24 cellular contexts compared by ENCODE assay signal in the genomic region with DNA sequence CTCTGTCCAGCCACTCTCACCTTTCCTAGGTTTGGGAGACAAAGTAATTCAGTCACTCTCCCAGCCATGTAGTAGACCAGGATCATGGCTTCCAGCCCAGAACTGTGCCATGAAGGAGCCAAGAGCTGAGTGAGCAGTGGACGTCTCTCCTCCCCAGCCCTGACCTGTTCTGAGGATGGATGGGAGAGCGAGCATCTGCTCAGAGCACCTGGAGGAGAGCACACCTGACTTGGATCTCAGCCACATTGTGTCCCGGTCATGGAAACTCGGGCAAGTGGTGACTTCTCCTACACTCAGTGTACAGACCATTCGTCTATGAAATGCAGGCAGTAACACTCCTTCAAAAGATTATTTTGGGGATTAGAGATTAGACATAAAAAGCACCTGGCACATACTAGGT.
"Had no signal": no experiment of that assay in that cellular context is flagged by ENCODE, and none has a peak within 500 bp of the region (broad histone marks: within the 10 kb centered on the region; RNA-seq: fewer than 3 reads in every experiment).

No MANE protein-coding gene starts in this region.

- H3K27ac Mint-ChIP-seq: activated naive CD8-positive, alpha-beta T cell treated with anti-CD3 and anti-CD28 coated beads, Interleukin-2, amount 10 ng/mL, durations not matched to agents 7 days and 5 days; activated T-cell treated with anti-CD3 and anti-CD28 coated beads, Interleukin-2, amount 50 U/mL, for 24 hours; naive thymus-derived CD4-positive, alpha-beta T cell; stimulated activated effector memory CD8-positive, alpha-beta T cell treated with anti-CD3 and anti-CD28 coated beads, Interleukin-12 subunit alpha, Interleukin-12 subunit beta, amount 100 ng/mL, for 72 hours; T-cell had no signal

- H3K4me3 Mint-ChIP-seq: activated naive CD8-positive, alpha-beta T cell treated with anti-CD3 and anti-CD28 coated beads, Interleukin-2, amount 10 ng/mL, durations not matched to agents 7 days and 5 days; activated T-cell treated with anti-CD3 and anti-CD28 coated beads, Interleukin-2, amount 50 U/mL, for 24 hours; naive thymus-derived CD4-positive, alpha-beta T cell; neural crest cell; stimulated activated effector memory CD8-positive, alpha-beta T cell treated with anti-CD3 and anti-CD28 coated beads, Interleukin-12 subunit alpha, Interleukin-12 subunit beta, amount 100 ng/mL, for 72 hours; T-cell had no signal

- DNase-seq: activated CD4-positive, alpha-beta T cell treated with anti-CD3 and anti-CD28 coated beads, Interleukin-2, amount 50 U/mL, for 4 hours; activated CD8-positive, alpha-beta memory T cell treated with anti-CD3 and anti-CD28 coated beads for 24 hours; activated CD8-positive, alpha-beta memory T cell treated with anti-CD3 and anti-CD28 coated beads, Interleukin-2, amount 50 U/mL, for 4 hours; activated naive CD4-positive, alpha-beta T cell treated with Interleukin-2 at 50 U/mL for 16 hours; activated naive CD8-positive, alpha-beta T cell treated with anti-CD3 and anti-CD28 coated beads, Interleukin-2, amount 10 ng/mL, durations not matched to agents 7 days and 5 days; activated T-cell treated with anti-CD3 and anti-CD28 coated beads, Interleukin-2, amount 50 U/mL, for 24 hours; amniotic stem cell; effector CD4-positive, alpha-beta T cell; foreskin keratinocyte; naive thymus-derived CD4-positive, alpha-beta T cell; occipital lobe; small intestine; stimulated activated CD4-positive, alpha-beta T cell treated with anti-CD3 and anti-CD28 coated beads, Interleukin-2, amount 100 ng/mL, for 24 hours; T-cell; testis; upper lobe of right lung had no signal

- H3K4me1 Mint-ChIP-seq: activated naive CD8-positive, alpha-beta T cell treated with anti-CD3 and anti-CD28 coated beads, Interleukin-2, amount 10 ng/mL, durations not matched to agents 7 days and 5 days; neural crest cell; stimulated activated effector memory CD8-positive, alpha-beta T cell treated with anti-CD3 and anti-CD28 coated beads, Interleukin-12 subunit alpha, Interleukin-12 subunit beta, amount 100 ng/mL, for 72 hours; T-cell had no signal

- H3K27me3 Mint-ChIP-seq: activated naive CD8-positive, alpha-beta T cell treated with anti-CD3 and anti-CD28 coated beads, Interleukin-2, amount 10 ng/mL, durations not matched to agents 7 days and 5 days had no signal

- H3K27ac ChIP-seq: cardiac muscle cell, foreskin keratinocyte, upper lobe of right lung had no signal

- ATAC-seq: foreskin keratinocyte; left lobe of liver; naive thymus-derived CD4-positive, alpha-beta T cell; sciatic nerve; stimulated activated effector memory CD8-positive, alpha-beta T cell treated with anti-CD3 and anti-CD28 coated beads, Interleukin-12 subunit alpha, Interleukin-12 subunit beta, amount 100 ng/mL, for 72 hours; T-cell; upper lobe of right lung had no signal

- H3K9me3 Mint-ChIP-seq: activated T-cell treated with anti-CD3 and anti-CD28 coated beads, Interleukin-2, amount 50 U/mL, for 24 hours; naive thymus-derived CD4-positive, alpha-beta T cell; stimulated activated effector memory CD8-positive, alpha-beta T cell treated with anti-CD3 and anti-CD28 coated beads, Interleukin-12 subunit alpha, Interleukin-12 subunit beta, amount 100 ng/mL, for 72 hours; T-cell had no signal

- H3K27me3 ChIP-seq: cardiac muscle cell, testis, upper lobe of right lung had no signal

- H3K4me3 ChIP-seq: cardiac muscle cell, lung, testis, upper lobe of right lung had no signal

- FAIRE-seq: endometrium, small intestine, TTC549 had no signal

- H3K36me3 ChIP-seq: cardiac muscle cell, upper lobe of right lung had no signal

- H3K9me3 ChIP-seq: testis, upper lobe of right lung had no signal

- H3K36me3 Mint-ChIP-seq: activated naive CD8-positive, alpha-beta T cell treated with anti-CD3 and anti-CD28 coated beads, Interleukin-2, amount 10 ng/mL, durations not matched to agents 7 days and 5 days; naive thymus-derived CD4-positive, alpha-beta T cell; stimulated activated effector memory CD8-positive, alpha-beta T cell treated with anti-CD3 and anti-CD28 coated beads, Interleukin-12 subunit alpha, Interleukin-12 subunit beta, amount 100 ng/mL, for 72 hours; T-cell had no signal
